ENCODE assay signal across 1 cellular context in the genomic region with DNA sequence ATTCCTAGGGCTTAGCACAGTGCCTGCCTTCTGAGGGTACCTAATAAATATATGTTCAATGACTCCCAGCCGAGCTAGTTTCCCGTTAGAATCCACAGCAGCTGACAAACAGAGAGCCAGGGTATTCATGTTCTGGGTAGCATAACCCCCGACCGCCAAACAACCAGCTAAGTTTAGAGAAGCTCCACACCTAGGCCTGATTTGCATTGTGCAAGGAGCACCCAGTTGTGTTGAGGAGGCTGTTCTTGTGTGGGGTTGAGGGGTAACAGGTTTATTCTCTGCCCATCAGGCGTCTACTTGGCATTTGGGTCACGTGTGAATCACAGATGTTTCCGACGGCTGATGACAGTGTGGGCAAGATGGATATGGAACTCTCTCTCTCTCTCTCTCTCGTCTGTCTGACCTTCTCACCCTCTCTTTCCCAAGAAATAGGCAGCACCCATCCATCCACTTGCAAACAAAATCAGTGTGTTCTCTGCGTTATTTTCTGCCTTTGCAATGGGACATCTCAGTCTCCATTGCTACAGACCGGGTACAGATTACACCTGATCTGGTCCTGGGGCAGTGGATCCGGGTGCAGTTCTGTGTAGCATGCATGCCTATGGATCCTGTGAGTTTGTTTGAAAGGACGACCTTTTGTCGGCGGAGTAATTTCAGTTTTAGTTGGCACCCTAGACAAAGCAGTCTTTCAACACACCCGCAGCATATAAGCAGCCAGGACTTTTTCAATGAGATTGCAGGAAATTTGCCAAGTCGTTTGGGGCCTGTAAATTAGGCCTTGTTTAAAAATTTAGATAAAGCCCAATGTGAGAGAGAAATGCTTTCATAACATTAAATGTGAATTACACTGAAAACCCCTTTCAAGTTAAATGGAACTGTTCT.
A peak's percentile ranks its signal among the peaks of the same experiment; 100 is the strongest.
TF ChIP-seq lines count a peak whose summit lies in the region.

No MANE protein-coding gene starts in this region.

TF ChIP-seq in HEK293, 187 proteins besides CTCF, POLR2A, EP300 and RAD21 (continued from another document):
- TF ChIP-seq ZBTB20 (tag by site-specific recombination; IDR thresholded peaks at IDR 0.05), result peak; percentile 24; the same call in 1 of the 2 replicates
